In the genomic region with DNA sequence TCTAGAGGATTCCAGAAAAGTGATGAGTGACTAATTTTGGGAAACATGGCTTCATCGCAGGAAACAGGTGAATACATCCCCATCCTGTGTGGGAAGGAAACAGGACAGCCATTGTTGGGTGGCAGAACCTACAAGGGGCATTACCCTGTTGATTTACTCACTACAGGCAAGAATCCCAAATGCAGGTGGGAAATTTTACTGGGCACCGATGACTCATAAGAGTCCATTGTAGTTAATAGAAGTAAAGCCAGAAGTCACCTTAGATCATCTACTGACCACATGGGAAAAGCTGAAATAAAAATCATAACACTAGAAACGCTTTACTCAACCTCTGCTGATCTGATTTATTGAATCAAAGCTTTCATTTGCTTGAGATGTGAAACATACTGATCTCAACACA, we compare ENCODE assay signal across 35 cellular contexts.
"Had no signal": no experiment of that assay in that cellular context is flagged by ENCODE, and none has a peak within 500 bp of the region (broad histone marks: within the 10 kb centered on the region; RNA-seq: fewer than 3 reads in every experiment).

No MANE protein-coding gene starts in this region.

- H3K9me3 Mint-ChIP-seq: activated B cell treated with CpG ODN at 0.5 μM for 24 hours; activated CD8-positive, alpha-beta T cell treated with anti-CD3 and anti-CD28 coated beads for 36 hours; activated naive CD8-positive, alpha-beta T cell treated with anti-CD3 and anti-CD28 coated beads for 36 hours; activated T-cell treated with anti-CD3 and anti-CD28 coated beads, Interleukin-2, amount 50 U/mL, for 4 hours; activated T-helper 17 cell treated with anti-CD3 and anti-CD28 coated beads, Interleukin-2, amount 50 U/mL, for 72 hours had no signal

- H3K4me3 ChIP-seq: adrenal gland, body of pancreas, cardiac muscle cell, esophagus squamous epithelium, gastroesophageal sphincter, heart right ventricle, hepatocyte had no signal

- DNase-seq: activated B cell treated with CpG ODN at 0.5 μM for 24 hours; activated CD4-positive, alpha-beta T cell treated with anti-CD3 and anti-CD28 coated beads for 48 hours; activated CD4-positive, alpha-beta T cell treated with anti-CD3 and anti-CD28 coated beads, Interleukin-2, amount 50 U/mL, for 1 hour; activated CD4-positive, alpha-beta T cell treated with anti-CD3 and anti-CD28 coated beads, Interleukin-2, amount 50 U/mL, for 48 hours; activated CD8-positive, alpha-beta memory T cell treated with anti-CD3 and anti-CD28 coated beads for 24 hours; activated CD8-positive, alpha-beta T cell treated with anti-CD3 and anti-CD28 coated beads for 36 hours; activated effector memory CD4-positive, alpha-beta T cell treated with Interleukin-2 at 50 U/mL for 16 hours; activated gamma-delta T cell treated with Interleukin-2 at 50 U/mL for 16 hours; activated naive CD4-positive, alpha-beta T cell treated with anti-CD3 and anti-CD28 coated beads, Interleukin-2, amount 50 U/mL, for 16 hours; activated naive CD4-positive, alpha-beta T cell treated with Interleukin-2 at 50 U/mL for 16 hours; activated naive CD8-positive, alpha-beta T cell treated with anti-CD3 and anti-CD28 coated beads for 36 hours; activated naive CD8-positive, alpha-beta T cell treated with anti-CD3 and anti-CD28 coated beads, Interleukin-2, amount 50 U/mL, for 24 hours; activated T-cell treated with anti-CD3 and anti-CD28 coated beads, Interleukin-2, amount 50 U/mL, for 4 hours; adrenal gland; amygdala; aorta; body of pancreas; central memory CD4-positive, alpha-beta T cell; cerebellar nuclear complex; cortex of kidney; dermis blood vessel endothelial cell; effector CD4-positive, alpha-beta T cell; effector memory CD8-positive, alpha-beta T cell; esophagus squamous epithelium; foreskin melanocyte; heart right ventricle; T-helper 17 cell; T1000; WERI-Rb-1 had no signal

- H3K27me3 Mint-ChIP-seq: activated B cell treated with CpG ODN at 0.5 μM for 24 hours; activated CD8-positive, alpha-beta T cell treated with anti-CD3 and anti-CD28 coated beads for 36 hours; activated naive CD8-positive, alpha-beta T cell treated with anti-CD3 and anti-CD28 coated beads for 36 hours; activated naive CD8-positive, alpha-beta T cell treated with anti-CD3 and anti-CD28 coated beads, Interleukin-2, amount 50 U/mL, for 24 hours; activated T-helper 17 cell treated with anti-CD3 and anti-CD28 coated beads, Interleukin-2, amount 50 U/mL, for 72 hours; effector memory CD8-positive, alpha-beta T cell; T-helper 17 cell had no signal

- H3K4me1 Mint-ChIP-seq: activated B cell treated with CpG ODN at 0.5 μM for 24 hours; activated naive CD8-positive, alpha-beta T cell treated with anti-CD3 and anti-CD28 coated beads for 36 hours; activated naive CD8-positive, alpha-beta T cell treated with anti-CD3 and anti-CD28 coated beads, Interleukin-2, amount 50 U/mL, for 24 hours; activated T-helper 17 cell treated with anti-CD3 and anti-CD28 coated beads, Interleukin-2, amount 50 U/mL, for 72 hours; T-helper 17 cell had no signal

- H3K27ac Mint-ChIP-seq: activated B cell treated with CpG ODN at 0.5 μM for 24 hours; activated CD8-positive, alpha-beta T cell treated with anti-CD3 and anti-CD28 coated beads for 36 hours; activated naive CD8-positive, alpha-beta T cell treated with anti-CD3 and anti-CD28 coated beads for 36 hours; activated naive CD8-positive, alpha-beta T cell treated with anti-CD3 and anti-CD28 coated beads, Interleukin-2, amount 50 U/mL, for 24 hours; activated T-helper 17 cell treated with anti-CD3 and anti-CD28 coated beads, Interleukin-2, amount 50 U/mL, for 72 hours; effector memory CD8-positive, alpha-beta T cell; T-helper 17 cell; T-helper 2 cell treated with Interferon-gamma antibody and Interleukin-4, amounts not matched to agents 5 μg/mL and 100 μg/mL, for 36 hours had no signal

- H3K36me3 ChIP-seq: adrenal gland, cardiac muscle cell, esophagus squamous epithelium, gastroesophageal sphincter, heart right ventricle, WERI-Rb-1 had no signal

- H3K36me3 Mint-ChIP-seq: activated naive CD8-positive, alpha-beta T cell treated with anti-CD3 and anti-CD28 coated beads for 36 hours had no signal

- H3K4me1 ChIP-seq: adrenal gland, body of pancreas, esophagus squamous epithelium, gastroesophageal sphincter, heart right ventricle had no signal

- ATAC-seq: activated CD4-positive, CD25-positive, alpha-beta regulatory T cell treated with anti-CD3 and anti-CD28 coated beads, Interleukin-2, amount 50 U/mL, for 24 hours; activated CD8-positive, alpha-beta T cell treated with anti-CD3 and anti-CD28 coated beads for 36 hours; activated naive CD8-positive, alpha-beta T cell treated with anti-CD3 and anti-CD28 coated beads, Interleukin-2, amount 50 U/mL, for 24 hours; activated T-cell treated with anti-CD3 and anti-CD28 coated beads, Interleukin-2, amount 50 U/mL, for 4 hours; activated T-helper 17 cell treated with anti-CD3 and anti-CD28 coated beads, Interleukin-2, amount 50 U/mL, for 72 hours; body of pancreas; effector memory CD8-positive, alpha-beta T cell; gastroesophageal sphincter; heart right ventricle; T-helper 17 cell had no signal

- H3K9me3 ChIP-seq: adrenal gland, body of pancreas, esophagus squamous epithelium, gastroesophageal sphincter, heart right ventricle had no signal

- H3K4me3 Mint-ChIP-seq: activated B cell treated with CpG ODN at 0.5 μM for 24 hours; activated CD8-positive, alpha-beta T cell treated with anti-CD3 and anti-CD28 coated beads for 36 hours; activated naive CD8-positive, alpha-beta T cell treated with anti-CD3 and anti-CD28 coated beads for 36 hours; activated naive CD8-positive, alpha-beta T cell treated with anti-CD3 and anti-CD28 coated beads, Interleukin-2, amount 50 U/mL, for 24 hours; activated T-cell treated with anti-CD3 and anti-CD28 coated beads, Interleukin-2, amount 50 U/mL, for 4 hours; activated T-helper 17 cell treated with anti-CD3 and anti-CD28 coated beads, Interleukin-2, amount 50 U/mL, for 72 hours; effector memory CD8-positive, alpha-beta T cell; T-helper 17 cell; T-helper 2 cell treated with Interferon-gamma antibody and Interleukin-4, amounts not matched to agents 5 μg/mL and 100 μg/mL, for 36 hours had no signal
